ENCODE assay signal across 16 cellular contexts in genomic region chr9:122819326-122819725, GRCh38. TPM values are rescaled to one million over a fixed set of nuclear protein-coding genes. Genes with fewer than 3 reads are reported as not detected.
DNase-seq lines count a peak whose midpoint lies in the region; ATAC-seq, FAIRE-seq and TF ChIP-seq lines count a peak whose summit lies in the region.
"Had no signal": no experiment of that assay in that cellular context is flagged by ENCODE, and none has a peak within 500 bp of the region (broad histone marks: within the 10 kb centered on the region; RNA-seq: fewer than 3 reads in every experiment).

No MANE protein-coding gene starts in this region.

- H3K4me1 Mint-ChIP-seq in CD4-positive, CD25-positive, alpha-beta regulatory T cell, result peaks cover 38 to 69% (median 62%) of the 10 kb centered on the region in 4 donors
- peaks cover 20% of the 10 kb centered on the region for H3K4me1 Mint-ChIP-seq in activated CD8-positive, alpha-beta memory T cell treated with anti-CD3 and anti-CD28 coated beads, Interleukin-2, amount 10 ng/mL, durations not matched to agents 7 days and 5 days
- H3K4me1 Mint-ChIP-seq: neural crest cell had no signal

- no peak for ATAC-seq in CD4-positive, CD25-positive, alpha-beta regulatory T cell (ENCODE audit: low read depth in 2 of 2)
- ATAC-seq in PC-3, result peak; percentile 63
- ATAC-seq in activated CD8-positive, alpha-beta memory T cell treated with anti-CD3 and anti-CD28 coated beads, Interleukin-2, amount 10 ng/mL, durations not matched to agents 7 days and 5 days, result no peak

- TF ChIP-seq POLR2A in endothelial cell of umbilical vein (IDR thresholded peaks at IDR 0.05; ENCODE audit: low read depth, low read length), result no peak
- no peak for TF ChIP-seq POLR2A in thyroid gland (IDR thresholded peaks at IDR 0.05)

- no peak for DNase-seq in CD4-positive, CD25-positive, alpha-beta regulatory T cell
- DNase-seq in PC-3 (peak; percentile 12), endothelial cell of umbilical vein (ENCODE audit: low read depth, low spot score) (peak; percentile 89), pons (ENCODE audit: low spot score) (peak; percentile 30), thyroid gland (no peak)
- DNase-seq in effector CD8-positive, alpha-beta T cell (lab: John Stamatoyannopoulos, UW), result no peak
- DNase-seq in activated CD8-positive, alpha-beta memory T cell treated with anti-CD3 and anti-CD28 coated beads, Interleukin-2, amount 10 ng/mL, durations not matched to agents 7 days and 5 days, result no peak
- DNase-seq in central memory CD4-positive, alpha-beta T cell, result no peak
- DNase-seq: activated B cell treated with CpG ODN at 0.5 μM for 24 hours, C1 segment of cervical spinal cord, foreskin melanocyte, NCI-H1105 treated with DMSO at 0.1 percent for 48 hours, NCI-H510A treated with DMSO at 0.1 percent for 48 hours had no signal

- CTCF ChIA-PET in PC-3 (lab: Charles Lee), result interaction anchor here (0.6 kb wide), 1 partner anchor 302 kb away, joined by 3 read pairs; no protein-coding TSS in a partner anchor
- CTCF ChIA-PET in endothelial cell of umbilical vein (lab: Charles Lee), result interaction anchor here (1.0 to 1.8 kb wide), 6 partner anchors 9 to 320 kb away, joined by 3 to 9 read pairs (median 6); partner anchors contain the start of gene PDCL
- CTCF ChIA-PET in activated CD8-positive, alpha-beta memory T cell treated with anti-CD3 and anti-CD28 coated beads, Interleukin-2, amount 10 ng/mL, durations not matched to agents 7 days and 5 days (lab: Charles Lee), result interaction anchor here (0.9 to 1.3 kb wide), 3 partner anchors 9 to 181 kb away, joined by 3 to 5 read pairs (median 4); partner anchors contain the start of genes PDCL and ZBTB26

- POLR2A ChIA-PET in PC-3 (lab: Charles Lee; ENCODE audit: unreplicated experiment), result no interaction called here
- POLR2A ChIA-PET in endothelial cell of umbilical vein (lab: Charles Lee), result interaction anchor here (1.3 to 1.6 kb wide), 2 partner anchors 9 to 122 kb away, joined by 4 to 5 read pairs; partner anchors contain the start of genes PDCL and RABGAP1

- BruUV-seq in PC-3 (replicated peaks; lab: Mats Ljungman, UMichigan) (no TSS peak), endothelial cell of umbilical vein (replicated peaks; lab: Mats Ljungman, UMichigan) (no TSS peak)

- H3K4me3 ChIP-seq in CD4-positive, CD25-positive, alpha-beta regulatory T cell (ENCODE audit: low read depth, low read length), result peak overlapping the region; percentile 57
- no peak overlapping the region for H3K4me3 ChIP-seq in PC-3 (ENCODE audit: low read length)
- peak overlapping the region in 1 of 3 experiments; percentile 29 for H3K4me3 ChIP-seq in endothelial cell of umbilical vein (replicated peaks in 1 of 3; ENCODE audit: insufficient read depth in 1 of 3, low read depth in 1 of 3, low read length in 3 of 3)
- H3K4me3 ChIP-seq in thyroid gland (replicated peaks in 1 of 3), result no peak overlapping the region

- H2AFZ ChIP-seq in PC-3 (ENCODE audit: low read length) (no peak overlapping the region), endothelial cell of umbilical vein (ENCODE audit: low read depth, low read length) (no peak overlapping the region)

- H3K79me2 ChIP-seq in PC-3 (ENCODE audit: low read length) (peaks cover 4% of the 10 kb centered on the region), endothelial cell of umbilical vein (ENCODE audit: control insufficient read depth, insufficient read depth, low read length) (peaks cover 9% of the 10 kb centered on the region)

- peak overlapping the region; percentile 65 for H3K27ac ChIP-seq in CD4-positive, CD25-positive, alpha-beta regulatory T cell (ENCODE audit: insufficient read depth, low read length, poor library complexity, severe bottlenecking)
- H3K27ac ChIP-seq in PC-3 (ENCODE audit: low read length) (peak overlapping the region; percentile 37; the same call in 1 of the 2 replicates), endothelial cell of umbilical vein (ENCODE audit: insufficient read depth, low read depth, low read length) (peak overlapping the region; percentile 97), thyroid gland (peak overlapping the region in 1 of 3 donors; percentile 9)

- dilution Hi-C loops in endothelial cell of umbilical vein (cut with MboI; ENCODE audit: extremely low pct_ligation_motif_present, low sequenced_read_pairs), result no loop called here

- FAIRE-seq in endothelial cell of umbilical vein (lab: Jason Lieb, UNC), result peak; percentile 28

- peaks cover 32% of the 10 kb centered on the region for H3K36me3 ChIP-seq in CD4-positive, CD25-positive, alpha-beta regulatory T cell (ENCODE audit: control insufficient read depth, insufficient read depth, low read length)
- H3K36me3 ChIP-seq in PC-3 (ENCODE audit: low read depth, low read length), result peaks cover 3% of the 10 kb centered on the region; the same call in 1 of the 2 replicates
- peaks cover 4 to 9% of the 10 kb centered on the region in 2 experiments for H3K36me3 ChIP-seq in endothelial cell of umbilical vein (ENCODE audit: control insufficient read depth in 2 of 2, extremely low read depth in 1 of 2, insufficient read depth in 2 of 2, low read length in 2 of 2)
- H3K36me3 ChIP-seq in thyroid gland, result peaks cover 19 to 22% of the 10 kb centered on the region in 2 donors

- no peak for TF ChIP-seq CTCF in PC-3 (conservative IDR thresholded peaks at IDR 0.05; ENCODE audit: low read depth, low read length)
- no peak for TF ChIP-seq CTCF in endothelial cell of umbilical vein (IDR thresholded peaks at IDR 0.05; ENCODE audit: extremely low read depth in 1 of 2, insufficient read depth in 1 of 2, low read depth in 1 of 2, low read length in 2 of 2)
- no peak for TF ChIP-seq CTCF in thyroid gland (IDR thresholded peaks at IDR 0.05)

- H3K9me3 ChIP-seq in CD4-positive, CD25-positive, alpha-beta regulatory T cell (ENCODE audit: control insufficient read depth in 2 of 2, low read length in 2 of 2), result no peaks in the 10 kb centered on the region
- H3K9me3 ChIP-seq in PC-3 (ENCODE audit: low read length), result no peaks in the 10 kb centered on the region
- H3K9me3 ChIP-seq in endothelial cell of umbilical vein (replicated peaks; ENCODE audit: control insufficient read depth, insufficient read depth, low read length), result no peaks in the 10 kb centered on the region
- H3K9me3 ChIP-seq in thyroid gland, result no peaks in the 10 kb centered on the region

- H3K4me2 ChIP-seq in PC-3 (ENCODE audit: low read length) (0 out of 2 replicates have a peak overlapping the region, but pooled peaks have one; percentile 26), endothelial cell of umbilical vein (ENCODE audit: insufficient read depth, low read length) (peak overlapping the region; percentile 82)

- H3K9me2 ChIP-seq in PC-3 (replicated peaks; ENCODE audit: low read length), result no peaks in the 10 kb centered on the region

- H3K27me3 Mint-ChIP-seq in CD4-positive, CD25-positive, alpha-beta regulatory T cell, result no peaks in the 10 kb centered on the region
- H3K27me3 Mint-ChIP-seq in activated CD8-positive, alpha-beta memory T cell treated with anti-CD3 and anti-CD28 coated beads, Interleukin-2, amount 10 ng/mL, durations not matched to agents 7 days and 5 days, result no peaks in the 10 kb centered on the region
- H3K27me3 Mint-ChIP-seq: activated B cell treated with CpG ODN at 0.5 μM for 24 hours had no signal

- peaks cover 32% of the 10 kb centered on the region for H3K36me3 Mint-ChIP-seq in CD4-positive, CD25-positive, alpha-beta regulatory T cell
- peaks cover 32% of the 10 kb centered on the region for H3K36me3 Mint-ChIP-seq in activated CD8-positive, alpha-beta memory T cell treated with anti-CD3 and anti-CD28 coated beads, Interleukin-2, amount 10 ng/mL, durations not matched to agents 7 days and 5 days

- peaks cover 44% of the 10 kb centered on the region for H3K4me1 ChIP-seq in CD4-positive, CD25-positive, alpha-beta regulatory T cell (ENCODE audit: control insufficient read depth, insufficient read depth, low read length, poor library complexity, severe bottlenecking)
- H3K4me1 ChIP-seq in PC-3 (ENCODE audit: insufficient read depth, low read length), result peaks cover 16% of the 10 kb centered on the region
- peaks cover 75% of the 10 kb centered on the region for H3K4me1 ChIP-seq in endothelial cell of umbilical vein (ENCODE audit: control insufficient read depth, extremely low read depth, insufficient read depth, low read length)
- H3K4me1 ChIP-seq in thyroid gland, result no peaks in the 10 kb centered on the region

- H4K20me1 ChIP-seq in PC-3 (ENCODE audit: low read length) (0 out of 2 replicates have a peak, but pooled peaks cover 10% of the 10 kb centered on the region), endothelial cell of umbilical vein (replicated peaks; ENCODE audit: control insufficient read depth, extremely low read depth, insufficient read depth, low read length) (no peaks in the 10 kb centered on the region)

- H3K9ac ChIP-seq in PC-3 (ENCODE audit: low read length) (no peak overlapping the region), endothelial cell of umbilical vein (replicated peaks; ENCODE audit: extremely low read depth, insufficient read depth, low read length) (peak overlapping the region; percentile 85)

- no peaks in the 10 kb centered on the region for H3F3A ChIP-seq in PC-3 (ENCODE audit: low read length, unreplicated experiment)

- WGBS in thyroid gland, 2 donors, result 75 to 77% methylated on average over 3 of the region's 3 CpGs

- H3K4me3 Mint-ChIP-seq in CD4-positive, CD25-positive, alpha-beta regulatory T cell, result peak overlapping the region in 3 of 4 donors; percentile 8 to 54 (median 24)
- no peak overlapping the region for H3K4me3 Mint-ChIP-seq in activated CD8-positive, alpha-beta memory T cell treated with anti-CD3 and anti-CD28 coated beads, Interleukin-2, amount 10 ng/mL, durations not matched to agents 7 days and 5 days
- H3K4me3 Mint-ChIP-seq: activated B cell treated with CpG ODN at 0.5 μM for 24 hours; activated T-helper 1 cell treated with anti-CD3 and anti-CD28 coated beads, Interleukin-12 subunit alpha, Interleukin-12 subunit beta, Interleukin-2, Interleukin-4 antibody, amounts not matched to agents 30 ng/mL and 10 ng/mL and 1 ng/mL, durations not matched to agents 14 hours and 24 hours and 36 hours; neural crest cell had no signal

- no peaks in the 10 kb centered on the region for H3K9me3 Mint-ChIP-seq in CD4-positive, CD25-positive, alpha-beta regulatory T cell
- H3K9me3 Mint-ChIP-seq in activated CD8-positive, alpha-beta memory T cell treated with anti-CD3 and anti-CD28 coated beads, Interleukin-2, amount 10 ng/mL, durations not matched to agents 7 days and 5 days (ENCODE audit: low read depth), result no peaks in the 10 kb centered on the region
- H3K9me3 Mint-ChIP-seq: activated B cell treated with CpG ODN at 0.5 μM for 24 hours; activated T-helper 1 cell treated with anti-CD3 and anti-CD28 coated beads, Interleukin-12 subunit alpha, Interleukin-12 subunit beta, Interleukin-2, Interleukin-4 antibody, amounts not matched to agents 30 ng/mL and 10 ng/mL and 1 ng/mL, durations not matched to agents 14 hours and 24 hours and 36 hours; neural crest cell had no signal

- H3K9me1 ChIP-seq in endothelial cell of umbilical vein (replicated peaks; ENCODE audit: control insufficient read depth, extremely low read depth, insufficient read depth, low read length), result no peaks in the 10 kb centered on the region

- intact Hi-C loops in PC-3 (cut with micrococcal nuclease) (no loop called here), endothelial cell of umbilical vein (cut with micrococcal nuclease) (loop anchor here (1.0 to 5.0 kb wide), 2 partner anchors 417 to 557 kb away; partner anchors contain the start of genes MRRF and RBM18), thyroid gland (cut with DNase I) (no loop called here)

- no peaks in the 10 kb centered on the region for H3K27me3 ChIP-seq in CD4-positive, CD25-positive, alpha-beta regulatory T cell (ENCODE audit: control insufficient read depth, insufficient read depth, low read length)
- H3K27me3 ChIP-seq in PC-3 (ENCODE audit: low read length), result no peaks in the 10 kb centered on the region
- H3K27me3 ChIP-seq in endothelial cell of umbilical vein (ENCODE audit: control insufficient read depth in 2 of 2, insufficient read depth in 2 of 2, low read length in 2 of 2), result no peaks in the 10 kb centered on the region
- no peaks in the 10 kb centered on the region for H3K27me3 ChIP-seq in thyroid gland

- peak overlapping the region; percentile 67 to 85 (median 82) for H3K27ac Mint-ChIP-seq in CD4-positive, CD25-positive, alpha-beta regulatory T cell
- no peak overlapping the region for H3K27ac Mint-ChIP-seq in activated CD8-positive, alpha-beta memory T cell treated with anti-CD3 and anti-CD28 coated beads, Interleukin-2, amount 10 ng/mL, durations not matched to agents 7 days and 5 days
- H3K27ac Mint-ChIP-seq: activated B cell treated with CpG ODN at 0.5 μM for 24 hours; activated T-helper 1 cell treated with anti-CD3 and anti-CD28 coated beads, Interleukin-12 subunit alpha, Interleukin-12 subunit beta, Interleukin-2, Interleukin-4 antibody, amounts not matched to agents 30 ng/mL and 10 ng/mL and 1 ng/mL, durations not matched to agents 14 hours and 24 hours and 36 hours had no signal

RNA-seq across cellular contexts. Expression of gene PDCL, which starts 9.1 kb away (rescaled TPM):
- total RNA-seq in CD4-positive, CD25-positive, alpha-beta regulatory T cell, result 24.5 TPM
- 10 to 100 TPM; 16.7 to 20.1 (median 18.4) TPM for polyA plus RNA-seq in CD4-positive, CD25-positive, alpha-beta regulatory T cell
- total RNA-seq in PC-3 (2014; rRNA removed) (13.9 and 16.3 TPM in 2 replicates), endothelial cell of umbilical vein (43.2 and 43.4 TPM in 2 replicates), thyroid gland (10 to 100 TPM; 17.5 to 31.6 (median 21.1) TPM)
- polyA plus RNA-seq in endothelial cell of umbilical vein, result 15.2 and 20.4 TPM in 2 replicates
- polyA plus RNA-seq in endothelial cell of umbilical vein (2011; cell fraction: cytosol; rRNA removed), result 24.1 and 25.1 TPM in 2 replicates
- polyA plus RNA-seq in endothelial cell of umbilical vein (2011; cell fraction: nucleus; rRNA removed), result 19.0 and 19.4 TPM in 2 replicates
- 35.8 and 41.1 TPM in 2 replicates for polyA plus RNA-seq in endothelial cell of umbilical vein (2012)
- polyA minus RNA-seq in endothelial cell of umbilical vein, result 45.3 and 46.9 TPM in 2 replicates
- polyA minus RNA-seq in endothelial cell of umbilical vein (2011; cell fraction: cytosol; rRNA and poly(A)+ RNA removed), result 30.2 TPM
- 10.3 and 11.5 TPM in 2 replicates for polyA minus RNA-seq in endothelial cell of umbilical vein (2011; cell fraction: nucleus; rRNA and poly(A)+ RNA removed)
- total RNA-seq in activated CD8-positive, alpha-beta memory T cell treated with anti-CD3 and anti-CD28 coated beads, Interleukin-2, amount 10 ng/mL, durations not matched to agents 7 days and 5 days, result 10 to 100 TPM; 22.0 to 29.0 TPM

RNA-seq across cellular contexts. Expression of gene OR1K1, which starts 19.4 kb away (rescaled TPM):
- total RNA-seq in CD4-positive, CD25-positive, alpha-beta regulatory T cell, result not detected
- polyA plus RNA-seq in CD4-positive, CD25-positive, alpha-beta regulatory T cell, result under 1 TPM in 2 of 4 donors, not detected in 2; 0.34 to 0.41 TPM
- total RNA-seq in PC-3 (2014; rRNA removed) (not detected in 2 replicates), endothelial cell of umbilical vein (not detected in 2 replicates), thyroid gland (not detected)
- polyA plus RNA-seq in endothelial cell of umbilical vein, result not detected in 2 replicates
- polyA plus RNA-seq in endothelial cell of umbilical vein (2011; cell fraction: cytosol; rRNA removed), result not detected in 2 replicates
- polyA plus RNA-seq in endothelial cell of umbilical vein (2011; cell fraction: nucleus; rRNA removed), result not detected in 2 replicates
- polyA plus RNA-seq in endothelial cell of umbilical vein (2012), result not detected in 2 replicates
- not detected in 2 replicates for polyA minus RNA-seq in endothelial cell of umbilical vein
- polyA minus RNA-seq in endothelial cell of umbilical vein (2011; cell fraction: cytosol; rRNA and poly(A)+ RNA removed), result not detected
- polyA minus RNA-seq in endothelial cell of umbilical vein (2011; cell fraction: nucleus; rRNA and poly(A)+ RNA removed), result not detected in 2 replicates
- not detected for total RNA-seq in activated CD8-positive, alpha-beta memory T cell treated with anti-CD3 and anti-CD28 coated beads, Interleukin-2, amount 10 ng/mL, durations not matched to agents 7 days and 5 days
- total RNA-seq: activated B cell treated with CpG ODN at 0.5 μM for 24 hours; activated T-helper 1 cell treated with anti-CD3 and anti-CD28 coated beads, Interleukin-12 subunit alpha, Interleukin-12 subunit beta, Interleukin-2, Interleukin-4 antibody, amounts not matched to agents 30 ng/mL and 10 ng/mL and 1 ng/mL, durations not matched to agents 14 hours and 24 hours and 36 hours; cardiac septum; neural crest cell had no signal

RNA-seq across cellular contexts. Expression of gene OR5C1, which starts 30.6 kb away (rescaled TPM):
- total RNA-seq in CD4-positive, CD25-positive, alpha-beta regulatory T cell, result not detected
- polyA plus RNA-seq in CD4-positive, CD25-positive, alpha-beta regulatory T cell, result not detected
- not detected in 2 replicates for total RNA-seq in PC-3 (2014; rRNA removed)
- not detected in 2 replicates for total RNA-seq in endothelial cell of umbilical vein
- not detected in 2 replicates for polyA plus RNA-seq in endothelial cell of umbilical vein
- polyA plus RNA-seq in endothelial cell of umbilical vein (2011; cell fraction: cytosol; rRNA removed), result not detected in 2 replicates
- polyA plus RNA-seq in endothelial cell of umbilical vein (2011; cell fraction: nucleus; rRNA removed), result not detected in 2 replicates
- polyA plus RNA-seq in endothelial cell of umbilical vein (2012), result not detected in 2 replicates
- not detected in 2 replicates for polyA minus RNA-seq in endothelial cell of umbilical vein
- not detected for polyA minus RNA-seq in endothelial cell of umbilical vein (2011; cell fraction: cytosol; rRNA and poly(A)+ RNA removed)
- not detected in 2 replicates for polyA minus RNA-seq in endothelial cell of umbilical vein (2011; cell fraction: nucleus; rRNA and poly(A)+ RNA removed)
- total RNA-seq in activated CD8-positive, alpha-beta memory T cell treated with anti-CD3 and anti-CD28 coated beads, Interleukin-2, amount 10 ng/mL, durations not matched to agents 7 days and 5 days, result not detected
- total RNA-seq in thyroid gland, result not detected
- total RNA-seq: activated B cell treated with CpG ODN at 0.5 μM for 24 hours; activated T-helper 1 cell treated with anti-CD3 and anti-CD28 coated beads, Interleukin-12 subunit alpha, Interleukin-12 subunit beta, Interleukin-2, Interleukin-4 antibody, amounts not matched to agents 30 ng/mL and 10 ng/mL and 1 ng/mL, durations not matched to agents 14 hours and 24 hours and 36 hours; cardiac septum; neural crest cell had no signal

Comparison
In these comparisons a context has a peak if more than half of its experiments do, and no peak if none do; other contexts are left out.
1. DNase-seq: peak in PC-3 (single experiment), endothelial cell of umbilical vein (single experiment) and pons (single experiment); none in CD4-positive, CD25-positive, alpha-beta regulatory T cell (0 of 3), effector CD8-positive, alpha-beta T cell (single experiment), activated CD8-positive, alpha-beta memory T cell treated with anti-CD3 and anti-CD28 coated beads, Interleukin-2, amount 10 ng/mL, durations not matched to agents 7 days and 5 days (single experiment), thyroid gland (0 of 2) and central memory CD4-positive, alpha-beta T cell (single experiment).